In genomic region chr12:32106153-32106516, GRCh38 we compare ENCODE assay signal across 8 cellular contexts. TPM values are rescaled to one million over a fixed set of nuclear protein-coding genes. Genes with fewer than 3 reads are reported as not detected.
A peak's percentile ranks its signal among the peaks of the same experiment; 100 is the strongest.
DNase-seq lines count a peak whose midpoint lies in the region; ATAC-seq and TF ChIP-seq lines count a peak whose summit lies in the region.

No MANE protein-coding gene starts in this region.

- H3K36me3 ChIP-seq in BE2C (peaks cover 5% of the 10 kb centered on the region), breast epithelium (no peaks in the 10 kb centered on the region), mesenchymal stem cell (ENCODE audit: control insufficient read depth in 1 of 2, insufficient read depth in 2 of 2, low read depth in 1 of 2, low read length in 2 of 2) (no peaks in the 10 kb centered on the region), aorta (ENCODE audit: control insufficient read depth in 1 of 2, insufficient read depth in 2 of 2, low read length in 1 of 2) (no peaks in the 10 kb centered on the region)

- peak overlapping the region; percentile 94 for H2BK120ac ChIP-seq in mesenchymal stem cell (ENCODE audit: low read depth, low read length)

- peak overlapping the region; percentile 46 to 82 for H3K18ac ChIP-seq in mesenchymal stem cell (ENCODE audit: low read depth in 1 of 2, low read length in 2 of 2)

- peak overlapping the region; percentile 60 for H3K4me2 ChIP-seq in mesenchymal stem cell (ENCODE audit: low read length, poor library complexity, severe bottlenecking)

- H2BK12ac ChIP-seq in mesenchymal stem cell (ENCODE audit: low read length in 2 of 2): no peak overlapping the region

- H3K4me1 ChIP-seq in BE2C: no peaks in the 10 kb centered on the region
- H3K4me1 ChIP-seq in breast epithelium: no peaks in the 10 kb centered on the region
- peaks cover 7% of the 10 kb centered on the region for H3K4me1 ChIP-seq in mesenchymal stem cell (ENCODE audit: control insufficient read depth, insufficient read depth, low read depth, low read length)
- peaks cover 0 to 1% of the 10 kb centered on the region in 2 donors for H3K4me1 ChIP-seq in aorta (ENCODE audit: control insufficient read depth in 1 of 2, insufficient read depth in 2 of 2, low read length in 2 of 2)

- ATAC-seq in HG03103 (IDR thresholded peaks at IDR 0.05; ENCODE audit: low read depth, unreplicated experiment): peak; percentile 7
- no peak for ATAC-seq in aorta (ENCODE audit: low FRiP score)
- ATAC-seq in GM21619 (IDR thresholded peaks at IDR 0.05; ENCODE audit: unreplicated experiment): no peak

- no peaks in the 10 kb centered on the region for H3K27me3 ChIP-seq in BE2C
- no peaks in the 10 kb centered on the region for H3K27me3 ChIP-seq in breast epithelium
- no peaks in the 10 kb centered on the region for H3K27me3 ChIP-seq in mesenchymal stem cell (ENCODE audit: control insufficient read depth in 1 of 2, insufficient read depth in 1 of 2, low read length in 2 of 2)
- H3K27me3 ChIP-seq in aorta (ENCODE audit: control insufficient read depth in 1 of 2, insufficient read depth in 2 of 2, low read length in 1 of 2): no peaks in the 10 kb centered on the region

- peak overlapping the region; percentile 60 for H2AFZ ChIP-seq in mesenchymal stem cell (ENCODE audit: low read depth, low read length)

- H3K23ac ChIP-seq in mesenchymal stem cell (ENCODE audit: low read length in 2 of 2): no peak overlapping the region

- peak overlapping the region; percentile 94 for H3K9ac ChIP-seq in mesenchymal stem cell (ENCODE audit: low read length)

- peak overlapping the region; percentile 92 to 95 for H3K27ac ChIP-seq in breast epithelium
- peak overlapping the region; percentile 55 for H3K27ac ChIP-seq in mesenchymal stem cell (ENCODE audit: low read length, poor library complexity, severe bottlenecking)
- peak overlapping the region in 1 of 2 donors; percentile 55 for H3K27ac ChIP-seq in aorta (ENCODE audit: low read depth in 1 of 2, low read length in 2 of 2)

- H3K14ac ChIP-seq in mesenchymal stem cell (ENCODE audit: low read length in 2 of 2): no peak overlapping the region

- no peak overlapping the region for H2AK5ac ChIP-seq in mesenchymal stem cell (ENCODE audit: low read length, severe bottlenecking)

- DNase-seq in BE2C (no peak), breast epithelium (ENCODE audit: low spot score in 2 of 2) (no peak), mesenchymal stem cell (no peak), aorta (no peak), GOT3 (lab: John Stamatoyannopoulos, UW) (no peak), ureter (ENCODE audit: low spot score) (no peak)

- H2BK5ac ChIP-seq in mesenchymal stem cell (ENCODE audit: low read depth, low read length, poor library complexity, severe bottlenecking): no peak overlapping the region

- intact Hi-C loops in breast epithelium (cut with DNase I; ENCODE audit: low total_unique reads) (no loop called here), aorta (cut with DNase I) (loop anchor here in 1 of 2 donors (5.0 kb wide), 1 partner anchor 449 kb away; the partner anchor contains the start of gene ETFBKMT)

- no peak overlapping the region for H4K91ac ChIP-seq in mesenchymal stem cell (ENCODE audit: low read length)

- H2BK15ac ChIP-seq in mesenchymal stem cell (ENCODE audit: low read depth, poor library complexity, severe bottlenecking): peak overlapping the region; percentile 12

- H3K9me3 ChIP-seq in BE2C (no peaks in the 10 kb centered on the region), breast epithelium (no peaks in the 10 kb centered on the region), mesenchymal stem cell (ENCODE audit: control insufficient read depth, low read length) (no peaks in the 10 kb centered on the region), aorta (ENCODE audit: control insufficient read depth, low read length) (no peaks in the 10 kb centered on the region)

- H3K4ac ChIP-seq in mesenchymal stem cell (ENCODE audit: low read depth in 1 of 2, low read length in 2 of 2): peak overlapping the region; percentile 54 to 71

- no peak for TF ChIP-seq POLR2A in breast epithelium (IDR thresholded peaks at IDR 0.05)

- 13% methylated on average over 21 of the region's 23 CpGs for WGBS in mesenchymal stem cell
- WGBS in aorta, 2 donors: 6 to 10% methylated on average over 23 of the region's 23 CpGs

- no peaks in the 10 kb centered on the region for H3K79me1 ChIP-seq in mesenchymal stem cell (replicated peaks; ENCODE audit: low read length, poor library complexity, severe bottlenecking)

- no peak for TF ChIP-seq CTCF in BE2C (IDR thresholded peaks at IDR 0.05; ENCODE audit: low read depth, low read length)
- no peak for TF ChIP-seq CTCF in breast epithelium (IDR thresholded peaks at IDR 0.05)

- H3K4me3 ChIP-seq in BE2C (ENCODE audit: low read depth, low read length): peak overlapping the region; percentile 71
- H3K4me3 ChIP-seq in breast epithelium: peak overlapping the region; percentile 80 to 99 (median 81)
- H3K4me3 ChIP-seq in mesenchymal stem cell (ENCODE audit: insufficient read depth in 1 of 2, low read depth in 1 of 2, low read length in 2 of 2): peak overlapping the region; percentile 72 to 92
- H3K4me3 ChIP-seq in aorta (ENCODE audit: low read length in 2 of 2): peak overlapping the region; percentile 58 to 69

- H4K8ac ChIP-seq in mesenchymal stem cell (ENCODE audit: low read length): peak overlapping the region; percentile 70

RNA-seq across cellular contexts. Expression of gene BICD1, which starts 0.5 kb away (rescaled TPM):
- 63.6 TPM for polyA plus RNA-seq in BE2C (2012; ENCODE audit: insufficient read depth, insufficient read length, low read depth)
- total RNA-seq in breast epithelium: 10 to 100 TPM in 2 of 3 donors, 1 to 10 TPM in 1; 7.2 to 31.5 (median 18.4) TPM
- 12.2 TPM for polyA plus RNA-seq in mesenchymal stem cell (2013, experiment 1 of 2)
- polyA plus RNA-seq in mesenchymal stem cell (2013, experiment 2 of 2): 11.8 TPM
- total RNA-seq in aorta: 10 to 100 TPM; 42.1 to 42.6 TPM
- polyA plus RNA-seq in aorta: 1 to 10 TPM; 3.0 to 8.4 TPM
- 32.9 TPM for total RNA-seq in ureter
